Comparison of ENCODE assay signal across 1 cellular context in genomic region chr3:197736491-197737318, GRCh38.
TF ChIP-seq lines count a peak whose summit lies in the region.

RUBCN (minus strand) TSS chr3:197736904; CDS start chr3:197736719, 185 bp downstream.

TF ChIP-seq in K562, 482 proteins besides CTCF, POLR2A, EP300 and RAD21 (continued from another document and continues in another):
- TF ChIP-seq, protein P1, sequence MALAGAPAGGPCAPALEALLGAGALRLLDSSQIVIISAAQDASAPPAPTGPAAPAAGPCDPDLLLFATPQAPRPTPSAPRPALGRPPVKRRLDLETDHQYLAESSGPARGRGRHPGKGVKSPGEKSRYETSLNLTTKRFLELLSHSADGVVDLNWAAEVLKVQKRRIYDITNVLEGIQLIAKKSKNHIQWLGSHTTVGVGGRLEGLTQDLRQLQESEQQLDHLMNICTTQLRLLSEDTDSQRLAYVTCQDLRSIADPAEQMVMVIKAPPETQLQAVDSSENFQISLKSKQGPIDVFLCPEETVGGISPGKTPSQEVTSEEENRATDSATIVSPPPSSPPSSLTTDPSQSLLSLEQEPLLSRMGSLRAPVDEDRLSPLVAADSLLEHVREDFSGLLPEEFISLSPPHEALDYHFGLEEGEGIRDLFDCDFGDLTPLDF (CRISPR knock-in tag; IDR thresholded peaks at IDR 0.05), result peak; percentile 47; the same call in 1 of the 2 replicates
- no peak for TF ChIP-seq ZNF77 (CRISPR knock-in tag; IDR thresholded peaks at IDR 0.05)
- no peak; the same call in 1 of the 2 replicates for TF ChIP-seq MXI1 (IDR thresholded peaks at IDR 0.05; ENCODE audit: low read depth, low read length)
- no peak for TF ChIP-seq SNIP1 (IDR thresholded peaks at IDR 0.05; ENCODE audit: low read depth)
- TF ChIP-seq RERE (CRISPR knock-in tag; IDR thresholded peaks at IDR 0.05; ENCODE audit: borderline replicate concordance), result no peak
- no peak for TF ChIP-seq ZNF165 (CRISPR knock-in tag; IDR thresholded peaks at IDR 0.05; ENCODE audit: borderline replicate concordance)
- TF ChIP-seq RBM15 (IDR thresholded peaks at IDR 0.05; ENCODE audit: insufficient read depth, low read length), result no peak
- no peak for TF ChIP-seq NCOA1 (IDR thresholded peaks at IDR 0.05; ENCODE audit: low read depth)
- no peak for TF ChIP-seq EWSR1 (IDR thresholded peaks at IDR 0.05; ENCODE audit: borderline replicate concordance, low read depth, partially characterized antibody)
- no peak for TF ChIP-seq HDAC3 (IDR thresholded peaks at IDR 0.05; ENCODE audit: borderline replicate concordance, partially characterized antibody)
- TF ChIP-seq, protein P2, sequence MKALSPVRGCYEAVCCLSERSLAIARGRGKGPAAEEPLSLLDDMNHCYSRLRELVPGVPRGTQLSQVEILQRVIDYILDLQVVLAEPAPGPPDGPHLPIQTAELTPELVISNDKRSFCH (CRISPR knock-in tag; IDR thresholded peaks at IDR 0.05), result no peak
- TF ChIP-seq, protein P2 (tag; IDR thresholded peaks at IDR 0.05), result no peak
- no peak for TF ChIP-seq HDAC2 (IDR thresholded peaks at IDR 0.05)
- no peak for TF ChIP-seq SREBF1 (IDR thresholded peaks at IDR 0.05; ENCODE audit: borderline replicate concordance, low read depth, low read length)
- TF ChIP-seq ZNF197 (CRISPR knock-in tag; IDR thresholded peaks at IDR 0.05; ENCODE audit: low read depth), result no peak
- no peak for TF ChIP-seq NFATC3 (IDR thresholded peaks at IDR 0.05)
- TF ChIP-seq ZNF384 (IDR thresholded peaks at IDR 0.05; ENCODE audit: low read depth, low read length), result no peak
- no peak for TF ChIP-seq CHCHD3 (CRISPR knock-in tag; IDR thresholded peaks at IDR 0.05)
- no peak for TF ChIP-seq ZNF644 (tag; IDR thresholded peaks at IDR 0.05; ENCODE audit: low read depth)
- no peak for TF ChIP-seq DEAF1 (CRISPR knock-in tag; IDR thresholded peaks at IDR 0.05)
- TF ChIP-seq, protein P3, sequence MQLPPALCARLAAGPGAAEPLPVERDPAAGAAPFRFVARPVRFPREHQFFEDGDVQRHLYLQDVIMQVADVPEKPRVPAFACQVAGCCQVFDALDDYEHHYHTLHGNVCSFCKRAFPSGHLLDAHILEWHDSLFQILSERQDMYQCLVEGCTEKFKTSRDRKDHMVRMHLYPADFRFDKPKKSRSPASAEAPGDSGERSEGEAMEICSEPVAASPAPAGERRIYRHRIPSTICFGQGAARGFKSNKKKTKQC (CRISPR knock-in tag; IDR thresholded peaks at IDR 0.05), result no peak
- TF ChIP-seq ZBTB17 (CRISPR knock-in tag; IDR thresholded peaks at IDR 0.05), result no peak
- TF ChIP-seq CBX8 (IDR thresholded peaks at IDR 0.05; ENCODE audit: borderline replicate concordance, extremely low read depth, low read depth, low read length, poor library complexity, severe bottlenecking), result no peak
- peak; percentile 44 to 58; a peak in 1 of 4 replicates for TF ChIP-seq SIN3A (IDR thresholded peaks at IDR 0.05; ENCODE audit: borderline replicate concordance in 2 of 2, control insufficient read depth in 1 of 2, low read depth in 2 of 2, low read length in 2 of 2)
- no peak for TF ChIP-seq MEIS2 (IDR thresholded peaks at IDR 0.05; ENCODE audit: partially characterized antibody)
- TF ChIP-seq BMI1 (IDR thresholded peaks at IDR 0.05; ENCODE audit: low read length), result no peak
- peak; percentile 91 for TF ChIP-seq POLR2G (IDR thresholded peaks at IDR 0.05; ENCODE audit: low read depth, low read length)
- TF ChIP-seq HNRNPLL (IDR thresholded peaks at IDR 0.05; ENCODE audit: low read depth, low read length, poor library complexity, severe bottlenecking), result peak; percentile 68
- TF ChIP-seq TEAD4 (IDR thresholded peaks at IDR 0.05; ENCODE audit: low read length), result no peak
- TF ChIP-seq TEAD4 (CRISPR knock-in tag; IDR thresholded peaks at IDR 0.05; ENCODE audit: borderline replicate concordance), result no peak
- TF ChIP-seq, protein P4, sequence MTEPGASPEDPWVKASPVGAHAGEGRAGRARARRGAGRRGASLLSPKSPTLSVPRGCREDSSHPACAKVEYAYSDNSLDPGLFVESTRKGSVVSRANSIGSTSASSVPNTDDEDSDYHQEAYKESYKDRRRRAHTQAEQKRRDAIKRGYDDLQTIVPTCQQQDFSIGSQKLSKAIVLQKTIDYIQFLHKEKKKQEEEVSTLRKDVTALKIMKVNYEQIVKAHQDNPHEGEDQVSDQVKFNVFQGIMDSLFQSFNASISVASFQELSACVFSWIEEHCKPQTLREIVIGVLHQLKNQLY (CRISPR knock-in tag; conservative IDR thresholded peaks at IDR 0.05), result no peak
- no peak for TF ChIP-seq MCM7 (IDR thresholded peaks at IDR 0.05)
- no peak for TF ChIP-seq SLC30A9 (CRISPR knock-in tag; IDR thresholded peaks at IDR 0.05)
- TF ChIP-seq ELF4 (CRISPR knock-in tag; IDR thresholded peaks at IDR 0.05), result no peak
- no peak for TF ChIP-seq GTF3C2 (IDR thresholded peaks at IDR 0.05; ENCODE audit: borderline replicate concordance, extremely low read depth, insufficient read length)
- TF ChIP-seq NFYB (IDR thresholded peaks at IDR 0.05; ENCODE audit: extremely low read depth, insufficient read length), result peak; percentile 57
- no peak for TF ChIP-seq ZNF140 (CRISPR knock-in tag; IDR thresholded peaks at IDR 0.05)
- TF ChIP-seq ZC3H4 (CRISPR knock-in tag; IDR thresholded peaks at IDR 0.05; ENCODE audit: borderline replicate concordance), result no peak
- TF ChIP-seq FIP1L1 (IDR thresholded peaks at IDR 0.05; ENCODE audit: low read depth, low read length, poor library complexity, severe bottlenecking), result no peak
- no peak for TF ChIP-seq KDM1A (IDR thresholded peaks at IDR 0.05)
- TF ChIP-seq DACH1 (IDR thresholded peaks at IDR 0.05; ENCODE audit: partially characterized antibody), result no peak
- no peak for TF ChIP-seq ZNF134 (CRISPR knock-in tag; conservative IDR thresholded peaks at IDR 0.05)
- TF ChIP-seq, protein P5, sequence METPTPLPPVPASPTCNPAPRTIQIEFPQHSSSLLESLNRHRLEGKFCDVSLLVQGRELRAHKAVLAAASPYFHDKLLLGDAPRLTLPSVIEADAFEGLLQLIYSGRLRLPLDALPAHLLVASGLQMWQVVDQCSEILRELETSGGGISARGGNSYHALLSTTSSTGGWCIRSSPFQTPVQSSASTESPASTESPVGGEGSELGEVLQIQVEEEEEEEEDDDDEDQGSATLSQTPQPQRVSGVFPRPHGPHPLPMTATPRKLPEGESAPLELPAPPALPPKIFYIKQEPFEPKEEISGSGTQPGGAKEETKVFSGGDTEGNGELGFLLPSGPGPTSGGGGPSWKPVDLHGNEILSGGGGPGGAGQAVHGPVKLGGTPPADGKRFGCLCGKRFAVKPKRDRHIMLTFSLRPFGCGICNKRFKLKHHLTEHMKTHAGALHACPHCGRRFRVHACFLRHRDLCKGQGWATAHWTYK (CRISPR knock-in tag; IDR thresholded peaks at IDR 0.05), result no peak
- no peak for TF ChIP-seq TARDBP (IDR thresholded peaks at IDR 0.05)
- TF ChIP-seq ZNF239 (CRISPR knock-in tag; IDR thresholded peaks at IDR 0.05), result no peak
- TF ChIP-seq KAT7 (CRISPR knock-in tag; IDR thresholded peaks at IDR 0.05; ENCODE audit: borderline replicate concordance), result peak; percentile 62; the same call in 1 of the 2 replicates
- TF ChIP-seq HDAC1 (IDR thresholded peaks at IDR 0.05), result peak in 1 of 2 experiments; percentile 56; a peak in 2 of 4 replicates
- no peak; the same call in 1 of the 2 replicates for TF ChIP-seq SIN3B (IDR thresholded peaks at IDR 0.05; ENCODE audit: low read depth)
- TF ChIP-seq NFIC (IDR thresholded peaks at IDR 0.05), result no peak
- no peak for TF ChIP-seq ZNF212 (CRISPR knock-in tag; IDR thresholded peaks at IDR 0.05)
- TF ChIP-seq TCFL5 (CRISPR knock-in tag; conservative IDR thresholded peaks at IDR 0.05), result no peak
- TF ChIP-seq FOXK2 (conservative IDR thresholded peaks at IDR 0.05 in 1 of 2, IDR thresholded peaks at IDR 0.05 in 1 of 2; ENCODE audit: low read depth in 2 of 2), result 0 out of 4 replicates have a peak, but pooled peaks of 1 of the 2 experiments have one; percentile 25
- no peak for TF ChIP-seq ZNF436 (CRISPR knock-in tag; IDR thresholded peaks at IDR 0.05)
- TF ChIP-seq ZNF431 (CRISPR knock-in tag; IDR thresholded peaks at IDR 0.05), result no peak
- TF ChIP-seq ZNF175 (CRISPR knock-in tag; IDR thresholded peaks at IDR 0.05; ENCODE audit: low read depth), result no peak
- no peak for TF ChIP-seq ZNF224 (CRISPR knock-in tag; IDR thresholded peaks at IDR 0.05)
- TF ChIP-seq ZNF347 (CRISPR knock-in tag; IDR thresholded peaks at IDR 0.05; ENCODE audit: low read depth), result no peak
- TF ChIP-seq SP2 (IDR thresholded peaks at IDR 0.05; ENCODE audit: extremely low read depth, low read depth, low read length, poor library complexity, severe bottlenecking), result peak; percentile 5
- TF ChIP-seq PREB (CRISPR knock-in tag; IDR thresholded peaks at IDR 0.05), result no peak
- TF ChIP-seq PTTG1 (tag; IDR thresholded peaks at IDR 0.05; ENCODE audit: low read depth), result no peak
- TF ChIP-seq EP400 (IDR thresholded peaks at IDR 0.05), result peak; percentile 63; the same call in 1 of the 2 replicates
